Comparison of ENCODE assay signal across 11 cellular contexts in the genomic region with DNA sequence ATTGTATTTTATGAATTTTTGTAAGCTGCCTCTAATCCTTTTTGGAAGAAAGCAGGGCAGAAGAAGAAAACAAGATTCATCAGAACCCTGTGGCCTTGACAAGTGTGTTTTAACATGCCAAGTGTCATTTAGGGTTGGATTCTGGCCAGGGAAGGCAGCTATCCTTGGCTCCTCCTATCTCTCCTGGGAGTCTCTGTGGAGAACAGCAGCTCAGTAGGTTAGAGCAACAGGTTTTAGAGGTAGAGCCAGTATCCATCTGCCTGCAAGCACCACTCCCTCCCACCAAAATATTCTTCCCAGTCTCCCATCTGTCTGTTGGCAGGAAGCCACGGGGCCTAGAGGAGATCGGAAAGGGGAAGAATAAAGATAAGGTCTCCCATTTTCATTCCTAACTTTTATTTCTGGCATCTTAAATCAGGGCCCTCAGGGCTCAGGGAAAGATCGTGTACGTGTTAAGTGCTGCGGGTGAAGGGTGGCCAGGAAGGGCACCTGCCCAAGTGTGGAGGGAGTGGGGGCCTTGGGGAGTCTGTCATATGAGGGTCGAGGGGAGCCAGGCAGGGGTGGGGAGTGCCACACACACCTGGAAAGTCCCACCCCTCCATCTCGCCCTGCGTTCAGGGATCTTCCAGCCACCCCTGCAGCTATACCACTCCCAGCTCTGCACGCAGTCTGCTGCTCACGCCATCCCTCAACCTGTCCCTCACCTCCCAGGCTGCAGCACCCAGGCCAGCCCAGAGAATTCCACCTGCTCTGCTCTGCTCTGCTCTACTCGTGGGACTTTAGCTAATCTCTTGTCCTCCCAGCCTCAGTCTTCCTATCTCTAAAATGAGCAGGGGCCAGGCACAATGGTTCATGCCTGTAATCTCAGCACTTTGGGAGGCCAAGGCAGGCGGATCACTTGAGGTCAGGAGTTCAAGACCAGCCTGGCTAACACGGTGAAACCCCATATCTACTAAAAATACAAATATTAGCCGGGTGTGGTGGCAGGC. TPM values are rescaled to one million over a fixed set of nuclear protein-coding genes. Genes with fewer than 3 reads are reported as not detected.
DNase-seq lines count a peak whose midpoint lies in the region; ATAC-seq and TF ChIP-seq lines count a peak whose summit lies in the region.
"Had no signal": no experiment of that assay in that cellular context is flagged by ENCODE, and none has a peak within 500 bp of the region (broad histone marks: within the 10 kb centered on the region; RNA-seq: fewer than 3 reads in every experiment).

No MANE protein-coding gene starts in this region.

- H3K27me3 Mint-ChIP-seq in mesothelial cell of epicardium (ENCODE audit: low read depth): no peaks in the 10 kb centered on the region

- no peak for TF ChIP-seq CTCF in mesothelial cell of epicardium (IDR thresholded peaks at IDR 0.05; ENCODE audit: unreplicated experiment)

- H3K4me3 Mint-ChIP-seq in mesothelial cell of epicardium: peak overlapping the region; percentile 5

- peaks cover 5% of the 10 kb centered on the region for H3K36me3 Mint-ChIP-seq in mesothelial cell of epicardium

- ATAC-seq in GM21360 (IDR thresholded peaks at IDR 0.05; ENCODE audit: unreplicated experiment): no peak
- ATAC-seq in HG03196 (IDR thresholded peaks at IDR 0.05; ENCODE audit: unreplicated experiment): no peak

- H3K9me3 Mint-ChIP-seq in mesothelial cell of epicardium: no peaks in the 10 kb centered on the region

- peaks cover 44% of the 10 kb centered on the region for H3K4me1 Mint-ChIP-seq in mesothelial cell of epicardium

- peak; percentile 29 for DNase-seq in AG08396 (ENCODE audit: low spot score)
- DNase-seq in NCI-H187 treated with DMSO at 0.1 percent for 48 hours (lab: John Stamatoyannopoulos, UW): peak; percentile 86
- DNase-seq in cerebellar cortex (ENCODE audit: low spot score): peak; percentile 94
- peak; percentile 57 to 80 for DNase-seq in mesothelial cell of epicardium (ENCODE audit: low spot score in 2 of 2, unreplicated experiment in 2 of 2)
- no peak for DNase-seq in activated CD4-positive, alpha-beta T cell treated with anti-CD3 and anti-CD28 coated beads for 48 hours
- no peak for DNase-seq in activated CD4-positive, alpha-beta T cell treated with anti-CD3 and anti-CD28 coated beads, Interleukin-2, amount 50 U/mL, for 48 hours
- DNase-seq: head of caudate nucleus, MG63 had no signal

- H3K27ac Mint-ChIP-seq in mesothelial cell of epicardium: peak overlapping the region; percentile 92

RNA-seq across cellular contexts. Expression of a gene that starts 17.1 kb away (rescaled TPM):
- total RNA-seq in mesothelial cell of epicardium: 0.40 TPM in 1 of 3 replicates, not detected in the others
- total RNA-seq: activated CD8-positive, alpha-beta memory T cell treated with anti-CD3 and anti-CD28 coated beads for 36 hours had no signal

RNA-seq across cellular contexts. Expression of a gene that starts 33.0 kb away (rescaled TPM):
- total RNA-seq in mesothelial cell of epicardium: 68.4 to 71.3 TPM (median 70.3 TPM) in 3 replicates

Comparison
In these comparisons a context has a peak if more than half of its experiments do, and no peak if none do; other contexts are left out.
1. DNase-seq: peak in AG08396 (single experiment), NCI-H187 treated with DMSO at 0.1 percent for 48 hours (single experiment), cerebellar cortex (single experiment) and mesothelial cell of epicardium (2 of 2); none in activated CD4-positive, alpha-beta T cell treated with anti-CD3 and anti-CD28 coated beads for 48 hours (single experiment) and activated CD4-positive, alpha-beta T cell treated with anti-CD3 and anti-CD28 coated beads, Interleukin-2, amount 50 U/mL, for 48 hours (0 of 2).